In the genomic region with DNA sequence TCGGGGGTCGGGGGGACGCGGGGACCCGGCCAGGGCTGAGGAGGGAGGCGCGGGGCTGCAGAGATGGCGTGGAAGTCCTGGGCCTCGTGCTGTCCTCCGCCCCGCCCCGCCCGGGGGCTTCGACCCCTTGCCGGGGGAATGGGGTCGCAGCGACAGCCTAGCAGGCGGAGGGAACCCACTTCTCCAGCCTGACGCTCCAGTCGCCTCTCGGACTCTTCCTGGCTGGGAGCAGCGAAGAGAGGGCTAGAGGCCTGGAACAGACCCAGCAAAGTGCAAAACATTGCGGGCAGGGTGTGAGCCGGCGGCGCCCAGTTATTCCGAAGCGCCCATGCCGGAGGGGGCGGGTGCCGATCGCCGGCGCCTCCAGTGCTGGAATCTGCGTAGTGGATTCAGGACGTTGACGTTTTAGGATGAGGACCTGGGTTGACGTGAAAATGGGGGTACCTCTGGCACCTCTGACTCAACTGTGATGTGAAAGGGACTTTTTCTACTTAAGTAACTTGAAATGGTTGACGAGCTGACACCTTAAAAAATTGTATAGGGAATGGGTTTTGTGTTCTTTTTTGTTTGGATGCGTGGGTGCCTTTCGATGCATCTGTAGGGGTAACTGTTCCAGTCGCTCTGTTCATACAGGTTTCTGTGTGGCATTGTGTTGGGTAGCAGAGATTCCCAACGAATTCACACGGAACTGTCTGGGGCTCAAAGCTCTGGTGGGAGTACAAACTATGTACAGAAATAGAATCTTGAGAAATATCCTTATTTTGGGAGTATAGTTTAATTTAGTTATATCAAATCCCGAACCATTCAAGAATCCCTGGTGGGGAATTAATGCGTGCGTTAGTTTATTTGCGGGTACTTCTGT, we compare ENCODE assay signal across 9 cellular contexts. TPM values are rescaled to one million over a fixed set of nuclear protein-coding genes. Genes with fewer than 3 reads are reported as not detected.
DNase-seq lines count a peak whose midpoint lies in the region; ATAC-seq and TF ChIP-seq lines count a peak whose summit lies in the region.
"Had no signal": no experiment of that assay in that cellular context is flagged by ENCODE, and none has a peak within 500 bp of the region (broad histone marks: within the 10 kb centered on the region; RNA-seq: fewer than 3 reads in every experiment).

No MANE protein-coding gene starts in this region.

- WGBS in right cardiac atrium: 11% methylated on average over 48 of the region's 48 CpGs
- 12 to 19% methylated on average over 45 to 48 of the region's 48 CpGs for WGBS in lower leg skin, 2 donors

- peaks cover 3% of the 10 kb centered on the region for H3K27me3 ChIP-seq in right cardiac atrium (ENCODE audit: control insufficient read depth, insufficient read depth)

- TF ChIP-seq CTCF in lower leg skin (IDR thresholded peaks at IDR 0.05): no peak

- H3K4me3 ChIP-seq in right cardiac atrium (ENCODE audit: low read length) (peak overlapping the region; percentile 79), lower leg skin (ENCODE audit: low read depth, poor library complexity, severe bottlenecking) (no peak overlapping the region)

- H3K9me3 ChIP-seq in right cardiac atrium (ENCODE audit: control insufficient read depth, low read length): no peaks in the 10 kb centered on the region

- no peak overlapping the region for H3K27ac ChIP-seq in right cardiac atrium (ENCODE audit: low read length)

- intact Hi-C loops in right cardiac atrium (cut with DNase I): no loop called here
- intact Hi-C loops in lower leg skin (cut with DNase I; ENCODE audit: low total_unique reads): no loop called here

- DNase-seq in DMS79 treated with DMSO at 0.1 percent for 48 hours (lab: John Stamatoyannopoulos, UW) (peak; percentile 80), SK-N-DZ (ENCODE audit: low spot score) (peak; percentile 49), right cardiac atrium (peak in 2 of 3 donors; percentile 29 to 41), retina (peak; percentile 87), cerebellar nuclear complex (lab: John Stamatoyannopoulos, UW) (no peak), germinal center (ENCODE audit: low spot score) (no peak), lower leg skin (ENCODE audit: low spot score in 2 of 2) (no peak)
- DNase-seq: midbrain had no signal

- no peak for ATAC-seq in right cardiac atrium
- ATAC-seq in GM21576 (IDR thresholded peaks at IDR 0.05; ENCODE audit: unreplicated experiment): no peak

- no peak for TF ChIP-seq POLR2A in lower leg skin (IDR thresholded peaks at IDR 0.05)

- H3K4me1 ChIP-seq in right cardiac atrium (ENCODE audit: control insufficient read depth, insufficient read depth, low read length): no peaks in the 10 kb centered on the region

RNA-seq across cellular contexts. Expression of gene SLC35F1, which starts 1.4 kb away (rescaled TPM):
- polyA plus RNA-seq in SK-N-DZ (2014; cell fraction: cytosol; rRNA removed): 14.3 and 14.6 TPM in 2 replicates
- polyA plus RNA-seq in SK-N-DZ (2014; cell fraction: nucleus; rRNA removed): 4.3 and 4.7 TPM in 2 replicates
- total RNA-seq in right cardiac atrium (1 to 10 TPM; 1.0 to 2.4 (median 2.1) TPM), lower leg skin (under 1 TPM; 0.30 to 0.91 (median 0.48) TPM)
- 1.4 TPM for polyA plus RNA-seq in right cardiac atrium

Comparison
In these comparisons a context has a peak if more than half of its experiments do, and no peak if none do; other contexts are left out.
1. DNase-seq: peak in DMS79 treated with DMSO at 0.1 percent for 48 hours (single experiment), SK-N-DZ (single experiment), right cardiac atrium (2 of 3) and retina (single experiment); none in cerebellar nuclear complex (0 of 2), germinal center (single experiment) and lower leg skin (0 of 2).